ENCODE assay signal across 13 cellular contexts in genomic region chr17:65515959-65516948, GRCh38. TPM values are rescaled to one million over a fixed set of nuclear protein-coding genes. Genes with fewer than 3 reads are reported as not detected.
DNase-seq lines count a peak whose midpoint lies in the region; ATAC-seq and TF ChIP-seq lines count a peak whose summit lies in the region.
"Had no signal": no experiment of that assay in that cellular context is flagged by ENCODE, and none has a peak within 500 bp of the region (broad histone marks: within the 10 kb centered on the region; RNA-seq: fewer than 3 reads in every experiment).

No MANE protein-coding gene starts in this region.

- peak; percentile 9 to 41 for DNase-seq in NCI-H2081 (lab: John Stamatoyannopoulos, UW)
- DNase-seq in NCI-H2081 treated with DMSO at 0.1 percent for 48 hours (lab: John Stamatoyannopoulos, UW): no peak
- no peak for DNase-seq in WTC11 (ENCODE audit: low spot score)
- no peak for DNase-seq in left colon
- peak in 1 of 2 donors; percentile 42 for DNase-seq in upper lobe of left lung
- DNase-seq in NCI-H2029 (lab: John Stamatoyannopoulos, UW): no peak
- no peak for DNase-seq in HK-2 (ENCODE audit: unreplicated experiment)
- no peak for DNase-seq in PC-9
- DNase-seq: central memory CD4-positive, alpha-beta T cell; naive thymus-derived CD4-positive, alpha-beta T cell; T1000 had no signal

- H3K4me2 ChIP-seq in PC-9: no peak overlapping the region

- H2AFZ ChIP-seq in PC-9: no peak overlapping the region

- H3K27me3 Mint-ChIP-seq in WTC11 (ENCODE audit: low read depth): peaks cover 3% of the 10 kb centered on the region; the same call in 1 of the 2 replicates

- no peaks in the 10 kb centered on the region for H3K9me2 ChIP-seq in PC-9 (ENCODE audit: insufficient read depth)

- H4K20me1 ChIP-seq in PC-9 (ENCODE audit: insufficient read depth): no peaks in the 10 kb centered on the region; the same call in 1 of the 2 replicates

- peak; percentile 61 for ATAC-seq in WTC11
- peak; percentile 78 for ATAC-seq in left colon
- ATAC-seq in upper lobe of left lung (ENCODE audit: low FRiP score in 2 of 2): peak; percentile 36 to 75
- ATAC-seq: K562; naive thymus-derived CD4-positive, alpha-beta T cell had no signal

- H3K36me3 ChIP-seq in upper lobe of left lung (no peaks in the 10 kb centered on the region), PC-9 (ENCODE audit: low read depth) (no peaks in the 10 kb centered on the region)
- H3K36me3 ChIP-seq: thoracic aorta had no signal

- intact Hi-C loops in left colon (cut with DNase I, micrococcal nuclease): no loop called here
- intact Hi-C loops in PC-9 (cut with micrococcal nuclease; ENCODE audit: unreplicated experiment): no loop called here

- POLR2A ChIA-PET in WTC11 (lab: Charles Lee) (no interaction called here), PC-9 (lab: Charles Lee; ENCODE audit: unreplicated experiment) (no interaction called here)

- no peaks in the 10 kb centered on the region for H3K9me3 ChIP-seq in upper lobe of left lung
- H3K9me3 ChIP-seq in PC-9 (ENCODE audit: insufficient read depth, low read depth): no peaks in the 10 kb centered on the region
- H3K9me3 ChIP-seq: thoracic aorta had no signal

- no peaks in the 10 kb centered on the region for H3F3A ChIP-seq in PC-9 (ENCODE audit: insufficient read depth, low read depth)

- no peak for TF ChIP-seq EP300 in upper lobe of left lung (IDR thresholded peaks at IDR 0.05)

- no peak for TF ChIP-seq POLR2A in upper lobe of left lung (IDR thresholded peaks at IDR 0.05)

- TF ChIP-seq CTCF in WTC11 (IDR thresholded peaks at IDR 0.05) (no peak), upper lobe of left lung (IDR thresholded peaks at IDR 0.05) (no peak), PC-9 (conservative IDR thresholded peaks at IDR 0.05) (no peak)

- peaks cover 7% of the 10 kb centered on the region for H3K9me3 Mint-ChIP-seq in WTC11

- CTCF ChIA-PET in WTC11 (lab: Charles Lee): interaction anchor here (0.6 kb wide), 1 partner anchor 673 kb away, joined by 4 read pairs; no protein-coding TSS in a partner anchor
- CTCF ChIA-PET in PC-9 (lab: Charles Lee): no interaction called here

- H3K4me3 ChIP-seq in upper lobe of left lung: no peak overlapping the region
- no peak overlapping the region for H3K4me3 ChIP-seq in PC-9
- H3K4me3 ChIP-seq: K562, thoracic aorta had no signal

- H3K27ac ChIP-seq in upper lobe of left lung (peak overlapping the region; percentile 69 to 80 (median 75)), PC-9 (no peak overlapping the region)

- WGBS in upper lobe of left lung, 2 donors: 36 to 43% methylated on average over 15 to 17 of the region's 17 CpGs

- H3K27me3 ChIP-seq in upper lobe of left lung (no peaks in the 10 kb centered on the region), PC-9 (ENCODE audit: insufficient read depth, low read depth) (no peaks in the 10 kb centered on the region)

- peak overlapping the region; percentile 50 for H3K4me3 Mint-ChIP-seq in WTC11
- H3K4me3 Mint-ChIP-seq: naive thymus-derived CD4-positive, alpha-beta T cell had no signal

- peaks cover 19% of the 10 kb centered on the region for H3K4me1 Mint-ChIP-seq in WTC11

- H3K4me1 ChIP-seq in upper lobe of left lung (peaks cover 9 to 25% (median 15%) of the 10 kb centered on the region in 4 donors), PC-9 (replicated peaks; ENCODE audit: insufficient read depth) (no peaks in the 10 kb centered on the region)

- H3K79me2 ChIP-seq in PC-9 (ENCODE audit: low read depth): no peaks in the 10 kb centered on the region

- H3K36me3 Mint-ChIP-seq in WTC11: no peaks in the 10 kb centered on the region; the same call in 1 of the 2 replicates

- BruUV-seq in PC-9 (replicated peaks; lab: Mats Ljungman, UMichigan): no TSS peak

- H3K27ac Mint-ChIP-seq in WTC11: no peak overlapping the region; the same call in 1 of the 2 replicates

TF ChIP-seq in WTC11, 78 proteins besides CTCF, POLR2A, EP300 and RAD21:
- TF ChIP-seq ZNF263 (CRISPR knock-in tag; IDR thresholded peaks at IDR 0.05; ENCODE audit: low read depth): peak; percentile 51; the same call in 1 of the 2 replicates
- TF ChIP-seq ETV6 (CRISPR knock-in tag; IDR thresholded peaks at IDR 0.05): no peak
- 0 out of 2 replicates have a peak, but pooled peaks have one; percentile 34 for TF ChIP-seq ZSCAN18 (CRISPR knock-in tag; IDR thresholded peaks at IDR 0.05)

RNA-seq across cellular contexts. Expression of gene AXIN2, which starts 45.2 kb away (rescaled TPM):
- total RNA-seq in WTC11 (2021) (35.0 to 37.3 TPM (median 37.0 TPM) in 3 replicates), left colon (10 to 100 TPM; 27.0 to 46.5 TPM), upper lobe of left lung (100 to 1,000 TPM in 1 of 6 donors, 10 to 100 TPM in 5; 48.0 to 135 (median 68.9) TPM), PC-9 (2021) (0.24 and 0.78 TPM in 2 replicates)

Comparison
In these comparisons a context has a peak if more than half of its experiments do, and no peak if none do; other contexts are left out.
1. DNase-seq: peak in NCI-H2081 (2 of 2); none in NCI-H2081 treated with DMSO at 0.1 percent for 48 hours (single experiment), WTC11 (single experiment), left colon (0 of 2), NCI-H2029 (single experiment), HK-2 (single experiment) and PC-9 (0 of 2).
2. RNA of gene AXIN2, which starts 45.2 kb away (total RNA-seq): 48.0 to 135 TPM in upper lobe of left lung, 27.0 to 46.5 TPM in left colon and 35.0 to 37.3 TPM in WTC11; 0.24 to 0.78 TPM in PC-9; every median in the first group is over 10 times any median in the second.
3. Peak in every context shown above with its lines, with median percentiles within 50 percentile points of each other: ATAC-seq.